Comparison of ENCODE assay signal across 18 cellular contexts in genomic region chr11:114125959-114126358, GRCh38.
"Had no signal": no experiment of that assay in that cellular context is flagged by ENCODE, and none has a peak within 500 bp of the region (broad histone marks: within the 10 kb centered on the region; RNA-seq: fewer than 3 reads in every experiment).

No MANE protein-coding gene starts in this region.

- H3K9me3 ChIP-seq: tibial nerve had no signal

- H3K27me3 ChIP-seq: hepatocyte, tibial nerve had no signal

- DNase-seq: activated B cell treated with CpG ODN at 0.5 μM for 24 hours; activated CD4-positive, alpha-beta T cell treated with anti-CD3 and anti-CD28 coated beads for 36 hours; activated CD4-positive, alpha-beta T cell treated with anti-CD3 and anti-CD28 coated beads, Interleukin-2, amount 50 U/mL, for 4 hours; activated CD8-positive, alpha-beta memory T cell treated with anti-CD3 and anti-CD28 coated beads for 24 hours; activated CD8-positive, alpha-beta memory T cell treated with anti-CD3 and anti-CD28 coated beads, Interleukin-2, amount 50 U/mL, for 4 hours; activated naive CD4-positive, alpha-beta T cell; activated T-cell treated with anti-CD3 and anti-CD28 coated beads, Interleukin-2, amount 50 U/mL, for 24 hours; effector CD8-positive, alpha-beta T cell; foreskin keratinocyte; mesenchymal stem cell; posterior cingulate gyrus; retina; stimulated activated CD4-positive, alpha-beta T cell treated with anti-CD3 and anti-CD28 coated beads, Interleukin-12 subunit alpha, Interleukin-12 subunit beta, amount 100 ng/mL, for 4 hours; stimulated activated CD4-positive, alpha-beta T cell treated with anti-CD3 and anti-CD28 coated beads, Interleukin-4, amount 100 ng/mL, for 4 hours; stimulated activated naive CD8-positive, alpha-beta T cell treated with anti-CD3 and anti-CD28 coated beads, Interleukin-15, Interleukin-2, amounts not matched to agents 100 U/mL and 50 U/mL, for 24 hours; T-helper 9 cell had no signal

- H3K4me3 ChIP-seq: hepatocyte, tibial nerve had no signal

- H3K4me1 ChIP-seq: foreskin keratinocyte had no signal

- ATAC-seq: activated CD4-positive, alpha-beta T cell treated with anti-CD3 and anti-CD28 coated beads for 36 hours; foreskin keratinocyte; stimulated activated naive CD8-positive, alpha-beta T cell treated with anti-CD3 and anti-CD28 coated beads, Interleukin-15, Interleukin-2, amounts not matched to agents 100 U/mL and 50 U/mL, for 24 hours had no signal

- H3K27ac ChIP-seq: foreskin keratinocyte, hepatocyte, tibial nerve had no signal
